ENCODE assay signal across 8 cellular contexts in genomic region chr9:27033815-27034403, GRCh38. TPM values are rescaled to one million over a fixed set of nuclear protein-coding genes. Genes with fewer than 3 reads are reported as not detected.
DNase-seq lines count a peak whose midpoint lies in the region; FAIRE-seq and TF ChIP-seq lines count a peak whose summit lies in the region.

No MANE protein-coding gene starts in this region.

- TF ChIP-seq POLR2A in H54 (IDR thresholded peaks at IDR 0.05; ENCODE audit: low read depth, low read length) = no peak

- no peak overlapping the region for H3K4me3 Mint-ChIP-seq in T-helper 2 cell treated with Interferon-gamma antibody and Interleukin-4, amounts not matched to agents 5 μg/mL and 100 μg/mL, for 36 hours

- in situ Hi-C loops in T47D (cut with HindIII; ENCODE audit: low pct_unique_long_range_greater_than_20kb, low sequenced_read_pairs) = no loop called here

- H3K27ac ChIP-seq in kidney (ENCODE audit: low read depth in 2 of 2, low read length in 2 of 2) = no peak overlapping the region

- no peaks in the 10 kb centered on the region for H3K4me1 ChIP-seq in kidney (ENCODE audit: control insufficient read depth in 1 of 2, insufficient read depth in 1 of 2, low read depth in 1 of 2, low read length in 2 of 2)

- no peak overlapping the region for H3K4me3 ChIP-seq in kidney (ENCODE audit: low read length in 2 of 2)

- intact Hi-C loops in kidney (cut with DNase I) = loop anchor here (10.0 kb wide), 1 partner anchor 241 kb away; no protein-coding TSS in a partner anchor

- no peaks in the 10 kb centered on the region for H3K36me3 Mint-ChIP-seq in T-helper 2 cell treated with Interferon-gamma antibody and Interleukin-4, amounts not matched to agents 5 μg/mL and 100 μg/mL, for 36 hours (ENCODE audit: low read depth)

- H3K9me3 Mint-ChIP-seq in T-helper 2 cell treated with Interferon-gamma antibody and Interleukin-4, amounts not matched to agents 5 μg/mL and 100 μg/mL, for 36 hours = no peaks in the 10 kb centered on the region

- H3K27ac Mint-ChIP-seq in T-helper 2 cell treated with Interferon-gamma antibody and Interleukin-4, amounts not matched to agents 5 μg/mL and 100 μg/mL, for 36 hours = no peak overlapping the region

- DNase-seq in T-helper 2 cell (peak in 3 of 5 experiments; percentile 5 to 45 (median 28)), H54 (ENCODE audit: insufficient read length, low spot score) (peak; percentile 7), T follicular helper cell (ENCODE audit: low read depth) (peak; percentile 7), T47D (ENCODE audit: low read depth in 1 of 2, low spot score in 1 of 2) (peak; percentile 13 to 49), kidney (no peak)
- DNase-seq in T-helper 2 cell treated with Interferon-gamma antibody and Interleukin-4, amounts not matched to agents 5 μg/mL and 100 μg/mL, for 36 hours (ENCODE audit: low spot score) = no peak
- DNase-seq in stimulated activated CD4-positive, alpha-beta T cell treated with anti-CD3 and anti-CD28 coated beads, Interleukin-4, amount 100 ng/mL, for 4 hours = peak; percentile 9 to 34

- TF ChIP-seq CTCF in LNCAP (IDR thresholded peaks at IDR 0.05) = peak; percentile 88
- TF ChIP-seq CTCF in kidney (IDR thresholded peaks at IDR 0.05; ENCODE audit: borderline replicate concordance, extremely low read depth, insufficient read depth) = peak; percentile 57

- H3K9me3 ChIP-seq in kidney (ENCODE audit: control insufficient read depth in 1 of 2, low read length in 2 of 2) = no peaks in the 10 kb centered on the region

- FAIRE-seq in H54 (lab: Jason Lieb, UNC) = peak; percentile 85
- peak; percentile 21 for FAIRE-seq in kidney (lab: Jason Lieb, UNC)

- H3K27me3 Mint-ChIP-seq in T-helper 2 cell treated with Interferon-gamma antibody and Interleukin-4, amounts not matched to agents 5 μg/mL and 100 μg/mL, for 36 hours (ENCODE audit: low read depth) = no peaks in the 10 kb centered on the region

- H3K4me1 Mint-ChIP-seq in T-helper 2 cell treated with Interferon-gamma antibody and Interleukin-4, amounts not matched to agents 5 μg/mL and 100 μg/mL, for 36 hours (ENCODE audit: low read depth) = no peaks in the 10 kb centered on the region

- peaks cover 0 to 3% of the 10 kb centered on the region in 2 donors for H3K36me3 ChIP-seq in kidney (ENCODE audit: control insufficient read depth in 1 of 2, insufficient read depth in 2 of 2, low read length in 2 of 2)

- H3K9ac ChIP-seq in kidney (ENCODE audit: low read length in 2 of 2) = no peak overlapping the region

RNA-seq across cellular contexts. Expression of gene LRRC19, which starts 28.4 kb away (rescaled TPM):
- total RNA-seq in kidney = 14.8 TPM
- polyA plus RNA-seq in kidney (ENCODE audit: insufficient read depth, low read depth, low replicate concordance) = 17.6 TPM

Comparison
In these comparisons a context has a peak if more than half of its experiments do, and no peak if none do; other contexts are left out.
1. DNase-seq: peak in T-helper 2 cell (3 of 5), H54 (single experiment), T follicular helper cell (single experiment), T47D (2 of 2) and stimulated activated CD4-positive, alpha-beta T cell treated with anti-CD3 and anti-CD28 coated beads, Interleukin-4, amount 100 ng/mL, for 4 hours (2 of 2); none in T-helper 2 cell treated with Interferon-gamma antibody and Interleukin-4, amounts not matched to agents 5 μg/mL and 100 μg/mL, for 36 hours (single experiment) and kidney (single experiment).